ENCODE assay signal across 8 cellular contexts in the genomic region with DNA sequence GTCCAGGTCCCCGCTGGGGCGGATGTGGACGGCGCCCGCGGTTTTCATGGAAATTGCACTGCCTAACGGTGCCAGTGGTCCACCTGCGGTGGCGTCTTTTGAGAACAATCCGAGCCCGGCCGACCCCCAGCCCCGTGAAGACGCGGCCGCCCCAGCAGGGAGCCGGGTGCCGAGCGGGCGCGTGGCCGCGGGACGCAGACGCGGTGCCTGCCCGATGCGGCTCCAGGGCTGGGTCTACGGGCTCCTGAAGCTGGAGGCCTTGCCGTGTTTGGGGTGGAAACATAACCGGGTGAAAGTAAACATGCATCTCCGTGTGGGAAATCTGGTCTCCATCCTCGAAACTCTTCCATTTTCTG. TPM values are rescaled to one million over a fixed set of nuclear protein-coding genes. Genes with fewer than 3 reads are reported as not detected.
DNase-seq lines count a peak whose midpoint lies in the region; ATAC-seq, FAIRE-seq and TF ChIP-seq lines count a peak whose summit lies in the region.

No MANE protein-coding gene starts in this region.

- peak; percentile 13 for DNase-seq in Caki2 (ENCODE audit: low read depth)
- DNase-seq in astrocyte (ENCODE audit: low read depth), result no peak
- no peak for DNase-seq in SHP77 (lab: John Stamatoyannopoulos, UW)

- peaks cover 10% of the 10 kb centered on the region for H3K4me1 Mint-ChIP-seq in astrocyte (ENCODE audit: low read depth, unreplicated experiment)
- peaks cover 55% of the 10 kb centered on the region for H3K4me1 Mint-ChIP-seq in stimulated activated naive CD8-positive, alpha-beta T cell treated with anti-CD3 and anti-CD28 coated beads, Interleukin-15, Interleukin-2, amounts not matched to agents 100 ng/mL and 50 ng/mL, for 24 hours (ENCODE audit: low read depth)

- H3K36me3 Mint-ChIP-seq in astrocyte (ENCODE audit: low read depth, unreplicated experiment), result no peaks in the 10 kb centered on the region
- H3K36me3 Mint-ChIP-seq in stimulated activated naive CD8-positive, alpha-beta T cell treated with anti-CD3 and anti-CD28 coated beads, Interleukin-15, Interleukin-2, amounts not matched to agents 100 ng/mL and 50 ng/mL, for 24 hours (ENCODE audit: low read depth), result no peaks in the 10 kb centered on the region

- H3K79me2 ChIP-seq in astrocyte (ENCODE audit: insufficient read depth, low read length), result peaks cover 47% of the 10 kb centered on the region

- in situ Hi-C loops in Caki2 (cut with HindIII; ENCODE audit: low pct_unique_long_range_greater_than_20kb, low sequenced_read_pairs), result no loop called here

- under 1% methylated on average over 33 of the region's 33 CpGs for WGBS in HUES64

- H3K4me2 ChIP-seq in astrocyte (ENCODE audit: low read length), result peak overlapping the region; percentile 91

- peak overlapping the region; percentile 87 for H3K27ac Mint-ChIP-seq in astrocyte (ENCODE audit: unreplicated experiment)
- peak overlapping the region; percentile 95 for H3K27ac Mint-ChIP-seq in stimulated activated naive CD8-positive, alpha-beta T cell treated with anti-CD3 and anti-CD28 coated beads, Interleukin-15, Interleukin-2, amounts not matched to agents 100 ng/mL and 50 ng/mL, for 24 hours

- no peaks in the 10 kb centered on the region for H3K9me3 Mint-ChIP-seq in astrocyte (ENCODE audit: unreplicated experiment)
- no peaks in the 10 kb centered on the region for H3K9me3 Mint-ChIP-seq in stimulated activated naive CD8-positive, alpha-beta T cell treated with anti-CD3 and anti-CD28 coated beads, Interleukin-15, Interleukin-2, amounts not matched to agents 100 ng/mL and 50 ng/mL, for 24 hours

- ATAC-seq in GM21360 (IDR thresholded peaks at IDR 0.05; ENCODE audit: unreplicated experiment) (peak; percentile 14), HG03095 (IDR thresholded peaks at IDR 0.05; ENCODE audit: unreplicated experiment) (no peak)

- no peak for TF ChIP-seq CTCF in astrocyte (IDR thresholded peaks at IDR 0.05; ENCODE audit: insufficient read depth, low read depth, low read length)

- H3K27ac ChIP-seq in HUES64 (ENCODE audit: low read depth, low read length) (peak overlapping the region; percentile 51; the same call in 1 of the 2 replicates), astrocyte (ENCODE audit: low read depth, low read length) (peak overlapping the region; percentile 54), iPS-20b (ENCODE audit: low read length) (no peak overlapping the region)

- H3K4me3 ChIP-seq in HUES64 (ENCODE audit: low read length), result peak overlapping the region; percentile 65
- peak overlapping the region; percentile 78 for H3K4me3 ChIP-seq in astrocyte (ENCODE audit: insufficient read depth, low read depth, low read length)
- H3K4me3 ChIP-seq in iPS-20b (ENCODE audit: low read length), result peak overlapping the region; percentile 83

- no peaks in the 10 kb centered on the region for H3K9me3 ChIP-seq in HUES64 (ENCODE audit: insufficient read depth, low read depth, low read length)
- no peaks in the 10 kb centered on the region for H3K9me3 ChIP-seq in astrocyte (ENCODE audit: insufficient read depth, low read depth, low read length)
- H3K9me3 ChIP-seq in iPS-20b (ENCODE audit: insufficient read depth, low read depth, low read length), result no peaks in the 10 kb centered on the region

- H2AFZ ChIP-seq in astrocyte (ENCODE audit: low read depth, low read length), result peak overlapping the region; percentile 33

- peaks cover 37% of the 10 kb centered on the region for H4K20me1 ChIP-seq in astrocyte (ENCODE audit: insufficient read depth, low read length)

- peak overlapping the region; percentile 19 for H3K9ac ChIP-seq in HUES64 (ENCODE audit: low read depth, low read length)
- H3K9ac ChIP-seq in astrocyte (ENCODE audit: low read length), result peak overlapping the region; percentile 82
- H3K9ac ChIP-seq in iPS-20b (ENCODE audit: low read depth, low read length), result peak overlapping the region; percentile 71; the same call in 1 of the 2 replicates

- H3K27me3 ChIP-seq in HUES64 (ENCODE audit: insufficient read depth, low read length) (no peaks in the 10 kb centered on the region), astrocyte (ENCODE audit: insufficient read depth, low read length) (no peaks in the 10 kb centered on the region), iPS-20b (ENCODE audit: insufficient read depth, low read length) (no peaks in the 10 kb centered on the region)

- peak overlapping the region; percentile 97 for H3K4me3 Mint-ChIP-seq in astrocyte (ENCODE audit: unreplicated experiment)
- peak overlapping the region; percentile 98 for H3K4me3 Mint-ChIP-seq in stimulated activated naive CD8-positive, alpha-beta T cell treated with anti-CD3 and anti-CD28 coated beads, Interleukin-15, Interleukin-2, amounts not matched to agents 100 ng/mL and 50 ng/mL, for 24 hours

- FAIRE-seq in astrocyte (lab: Jason Lieb, UNC), result no peak

- H3K36me3 ChIP-seq in HUES64 (ENCODE audit: insufficient read depth, low read length) (no peaks in the 10 kb centered on the region), astrocyte (ENCODE audit: insufficient read depth, low read length) (no peaks in the 10 kb centered on the region), iPS-20b (ENCODE audit: insufficient read depth, low read depth, low read length) (no peaks in the 10 kb centered on the region)

- no peaks in the 10 kb centered on the region for H3K27me3 Mint-ChIP-seq in astrocyte (ENCODE audit: low read depth, unreplicated experiment)
- H3K27me3 Mint-ChIP-seq in stimulated activated naive CD8-positive, alpha-beta T cell treated with anti-CD3 and anti-CD28 coated beads, Interleukin-15, Interleukin-2, amounts not matched to agents 100 ng/mL and 50 ng/mL, for 24 hours, result no peaks in the 10 kb centered on the region

- H3K4me1 ChIP-seq in HUES64 (ENCODE audit: insufficient read depth, low read length) (peaks cover 59% of the 10 kb centered on the region), astrocyte (ENCODE audit: insufficient read depth, low read length) (peaks cover 9% of the 10 kb centered on the region), iPS-20b (ENCODE audit: insufficient read depth, low read length) (peaks cover 35% of the 10 kb centered on the region; the same call in 1 of the 2 replicates)

RNA-seq across cellular contexts. Expression of gene INPP4A, which starts 0.5 kb away (rescaled TPM):
- total RNA-seq in Caki2 (2014; rRNA removed; shearing (Covaris generic); ENCODE audit: low replicate concordance), result 8.9 and 19.0 TPM in 2 replicates
- 16.0 TPM for polyA plus RNA-seq in HUES64 (2013, experiment 1 of 2)
- polyA plus RNA-seq in HUES64 (2013, experiment 2 of 2), result 17.5 TPM
- 19.4 and 23.4 TPM in 2 replicates for total RNA-seq in astrocyte

Comparison
In these comparisons a context has a peak if more than half of its experiments do, and no peak if none do; other contexts are left out.
1. H3K9ac ChIP-seq: peak in every context shown above with its lines; median percentile 82 in astrocyte; 71 in iPS-20b; 19 in HUES64.